In the genomic region with DNA sequence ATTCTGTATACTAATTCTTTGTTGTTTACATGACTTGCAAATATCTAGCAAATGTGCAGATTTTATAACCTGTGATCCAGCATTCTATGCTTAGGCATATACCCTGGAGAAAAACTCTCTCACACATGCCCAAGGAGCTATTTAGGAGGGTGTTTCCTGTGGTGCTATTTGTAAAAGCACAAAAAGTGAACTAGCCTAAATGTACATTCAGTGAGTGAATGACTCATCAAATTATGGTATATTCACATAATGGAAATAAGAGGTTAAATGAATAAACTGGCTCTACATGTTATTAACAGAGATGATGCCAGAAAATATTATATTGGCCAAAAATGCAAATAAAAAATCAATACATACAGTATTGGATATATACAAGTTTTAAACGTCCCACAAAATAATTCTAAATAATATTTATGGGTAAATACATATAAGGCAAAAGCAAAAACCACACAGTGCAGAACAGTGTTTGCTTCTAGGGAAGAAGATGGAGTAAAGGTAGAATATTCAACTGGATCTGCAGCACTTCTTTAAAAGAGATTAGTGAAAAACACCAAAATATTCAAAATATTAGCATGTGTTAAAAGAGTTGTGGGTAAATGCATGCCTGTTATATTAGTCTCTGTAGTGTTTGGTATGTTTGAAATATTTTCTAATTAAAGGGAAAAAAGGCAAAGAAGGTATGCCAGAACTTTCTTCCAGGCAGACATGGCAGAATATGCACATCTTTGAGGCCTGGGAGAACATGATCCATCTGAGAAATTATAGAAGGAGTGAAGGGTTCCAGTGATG, we compare ENCODE assay signal across 1 cellular context.
TF ChIP-seq lines count a peak whose summit lies in the region.

No MANE protein-coding gene starts in this region.

TF ChIP-seq in HepG2, 621 proteins besides CTCF, POLR2A, EP300 and RAD21 (continued from another document):
- TF ChIP-seq, protein P1, sequence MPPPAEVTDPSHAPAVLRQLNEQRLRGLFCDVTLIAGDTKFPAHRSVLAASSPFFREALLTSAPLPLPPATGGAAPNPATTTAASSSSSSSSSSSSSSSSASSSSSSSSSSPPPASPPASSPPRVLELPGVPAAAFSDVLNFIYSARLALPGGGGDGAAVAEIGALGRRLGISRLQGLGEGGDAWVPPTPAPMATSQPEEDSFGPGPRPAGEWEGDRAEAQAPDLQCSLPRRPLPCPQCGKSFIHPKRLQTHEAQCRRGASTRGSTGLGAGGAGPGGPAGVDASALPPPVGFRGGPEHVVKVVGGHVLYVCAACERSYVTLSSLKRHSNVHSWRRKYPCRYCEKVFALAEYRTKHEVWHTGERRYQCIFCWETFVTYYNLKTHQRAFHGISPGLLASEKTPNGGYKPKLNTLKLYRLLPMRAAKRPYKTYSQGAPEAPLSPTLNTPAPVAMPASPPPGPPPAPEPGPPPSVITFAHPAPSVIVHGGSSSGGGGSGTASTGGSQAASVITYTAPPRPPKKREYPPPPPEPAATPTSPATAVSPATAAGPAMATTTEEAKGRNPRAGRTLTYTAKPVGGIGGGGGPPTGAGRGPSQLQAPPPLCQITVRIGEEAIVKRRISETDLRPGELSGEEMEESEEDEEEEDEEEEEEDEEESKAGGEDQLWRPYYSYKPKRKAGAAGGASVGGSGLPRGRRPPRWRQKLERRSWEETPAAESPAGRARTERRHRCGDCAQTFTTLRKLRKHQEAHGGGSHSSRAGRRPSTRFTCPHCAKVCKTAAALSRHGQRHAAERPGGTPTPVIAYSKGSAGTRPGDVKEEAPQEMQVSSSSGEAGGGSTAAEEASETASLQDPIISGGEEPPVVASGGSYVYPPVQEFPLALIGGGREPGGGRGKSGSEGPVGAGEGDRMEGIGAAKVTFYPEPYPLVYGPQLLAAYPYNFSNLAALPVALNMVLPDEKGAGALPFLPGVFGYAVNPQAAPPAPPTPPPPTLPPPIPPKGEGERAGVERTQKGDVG (CRISPR knock-in tag; IDR thresholded peaks at IDR 0.05; ENCODE audit: borderline replicate concordance): no peak
TF ChIP-seq in HepG2: peak in this region for 1.
